8 cellular contexts compared by ENCODE assay signal in genomic region chr6:131807644-131808459, GRCh38. TPM values are rescaled to one million over a fixed set of nuclear protein-coding genes. Genes with fewer than 3 reads are reported as not detected.
DNase-seq lines count a peak whose midpoint lies in the region; ATAC-seq, FAIRE-seq and TF ChIP-seq lines count a peak whose summit lies in the region.

ENPP1 (plus strand) TSS chr6:131808020; CDS start chr6:131808036, 16 bp downstream.

- H3K9ac ChIP-seq in HepG2 (ENCODE audit: insufficient read depth, low read depth, low read length), result peak within 1 kb of the TSS; percentile 88

- H3K27me3 ChIP-seq in HepG2 (ENCODE audit: control insufficient read depth in 1 of 2, insufficient read depth in 2 of 2, low read length in 2 of 2), result no peaks in the 10 kb centered on the region; a peak in 1 of 5 replicates

- in situ Hi-C loops in HepG2 (cut with HindIII; ENCODE audit: extremely low pct_ligation_motif_present, low pct_unique_long_range_greater_than_20kb), result no loop called here

- peak; percentile 83 for TF ChIP-seq CTCF in HepG2 (CRISPR knock-in tag; IDR thresholded peaks at IDR 0.05)

- TF ChIP-seq POLR2A in GM12891 (IDR thresholded peaks at IDR 0.05; ENCODE audit: low read depth, low read length), result no peak
- TF ChIP-seq POLR2A in HepG2 (IDR thresholded peaks at IDR 0.05; ENCODE audit: insufficient read depth in 1 of 2, low read depth in 2 of 2, low read length in 2 of 2), result peak; percentile 43 to 84; a peak in 3 of 4 replicates

- peaks cover 44% of the 10 kb centered on the region for H3K79me2 ChIP-seq in HepG2 (ENCODE audit: insufficient read depth, low read length)

- peak within 1 kb of the TSS; percentile 69 for H2AFZ ChIP-seq in HepG2 (ENCODE audit: low read length)

- H3K4me1 ChIP-seq in HepG2 (ENCODE audit: insufficient read depth, low read length), result peaks cover 72% of the 10 kb centered on the region

- H4K20me1 ChIP-seq in HepG2 (ENCODE audit: insufficient read depth, low read length), result 0 out of 2 replicates have a peak, but pooled peaks cover 3% of the 10 kb centered on the region

- TF ChIP-seq EP300 in HepG2 (IDR thresholded peaks at IDR 0.05; ENCODE audit: low read depth in 2 of 2, low read length in 2 of 2) (no peak), HepG2 (CRISPR knock-in tag; IDR thresholded peaks at IDR 0.05; ENCODE audit: borderline replicate concordance) (no peak)

- peak; percentile 72 for ATAC-seq in HG02852 (IDR thresholded peaks at IDR 0.05; ENCODE audit: unreplicated experiment)
- peak; percentile 93 for ATAC-seq in HepG2

- FAIRE-seq in GM12891 (lab: Jason Lieb, UNC) (no peak), HepG2 (lab: Jason Lieb, UNC) (no peak)

- no peaks in the 10 kb centered on the region for H3K9me3 ChIP-seq in HepG2 (ENCODE audit: low read length)

- TF ChIP-seq RAD21 in HepG2 (CRISPR knock-in tag; IDR thresholded peaks at IDR 0.05), result peak; percentile 71

- POLR2A ChIA-PET in HepG2 (lab: Yijun Ruan, JAX), result interaction anchor here (0.7 to 3.1 kb wide), 8 partner anchors 16 to 180 kb away, joined by 3 to 25 read pairs (median 5); partner anchors contain the start of gene MED23

- no TSS peak for BruUV-seq in HepG2 (replicated peaks; lab: Mats Ljungman, UMichigan)

- peak within 1 kb of the TSS; percentile 71 to 94 (median 91) for H3K4me3 ChIP-seq in HepG2 (replicated peaks in 1 of 3; ENCODE audit: insufficient read depth in 1 of 3, low read depth in 2 of 3, low read length in 3 of 3)

- 0 out of 5 replicates have a peak, but pooled peaks cover 0 to 1% of the 10 kb centered on the region in 2 experiments for H3K36me3 ChIP-seq in HepG2 (replicated peaks in 1 of 2; ENCODE audit: control insufficient read depth in 1 of 2, insufficient read depth in 2 of 2, low read length in 2 of 2)

- CTCF ChIA-PET in HepG2 (lab: Yijun Ruan, JAX; ENCODE audit: low intra/inter-chr PET ratio, low total read pairs), result interaction anchor here (1.1 to 3.0 kb wide), 2 partner anchors 16 to 113 kb away, joined by 5 to 18 read pairs; no protein-coding TSS in a partner anchor

- intact Hi-C loops in HepG2 (cut with micrococcal nuclease; ENCODE audit: unreplicated experiment), result loop anchor here (1.0 to 10.0 kb wide), 6 partner anchors 27 to 111 kb away; no protein-coding TSS in a partner anchor

- 2% methylated on average over 39 of the region's 99 CpGs for WGBS in HepG2 (ENCODE audit: low lambda C conversion rate)

- peak within 1 kb of the TSS; percentile 70 for H3K27ac ChIP-seq in HepG2 (ENCODE audit: extremely low read length, insufficient read depth, low read length)

- peak; percentile 24 for DNase-seq in GM12891 (ENCODE audit: insufficient read length, low spot score)
- peak; percentile 10 for DNase-seq in NCI-H510A treated with DMSO at 0.1 percent for 48 hours (lab: John Stamatoyannopoulos, UW)
- DNase-seq in activated CD4-positive, alpha-beta T cell treated with anti-CD3 and anti-CD28 coated beads, Interleukin-2, amount 50 U/mL, for 24 hours (ENCODE audit: low read depth in 1 of 2, low spot score in 1 of 2), result peak; percentile 4 to 5
- peak; percentile 55 for DNase-seq in dermis blood vessel endothelial cell
- DNase-seq in HepG2 (ENCODE audit: low spot score), result peak; percentile 71
- peak; percentile 23 to 29 for DNase-seq in stimulated activated CD4-positive, alpha-beta T cell treated with anti-CD3 and anti-CD28 coated beads, Interleukin-2, amount 100 ng/mL, for 48 hours
- DNase-seq in NCI-H1694 (lab: John Stamatoyannopoulos, UW), result no peak

- H3K4me2 ChIP-seq in HepG2 (ENCODE audit: low read depth, low read length), result peak within 1 kb of the TSS; percentile 99

TF ChIP-seq in GM12891, 5 proteins besides CTCF, POLR2A, EP300 and RAD21:
- TF ChIP-seq PAX5 (IDR thresholded peaks at IDR 0.05; ENCODE audit: insufficient read depth, low read length, severe bottlenecking) (no peak), TAF1 (IDR thresholded peaks at IDR 0.05; ENCODE audit: low read depth, low read length) (no peak), SPI1 (IDR thresholded peaks at IDR 0.05; ENCODE audit: low read depth, low read length) (no peak), POLR2AphosphoS5 (IDR thresholded peaks at IDR 0.05; ENCODE audit: low read depth, low read length) (no peak), POU2F2 (IDR thresholded peaks at IDR 0.05; ENCODE audit: low read depth, low read length) (no peak)

TF ChIP-seq in HepG2, 621 proteins besides CTCF, POLR2A, EP300 and RAD21 (continues in another document):
- TF ChIP-seq RFXANK (CRISPR knock-in tag; IDR thresholded peaks at IDR 0.05) (no peak), IKZF5 (CRISPR knock-in tag; IDR thresholded peaks at IDR 0.05) (no peak), SP5 (CRISPR knock-in tag; IDR thresholded peaks at IDR 0.05; ENCODE audit: borderline replicate concordance, low read depth) (peak; percentile 55), ZBTB10 (CRISPR knock-in tag; IDR thresholded peaks at IDR 0.05; ENCODE audit: borderline replicate concordance) (peak; percentile 23; the same call in 1 of the 2 replicates), AGO2 (optimal IDR thresholded peaks at IDR 0.05; ENCODE audit: low read depth, low read length) (peak; percentile 88), ATAD3A (CRISPR knock-in tag; IDR thresholded peaks at IDR 0.05) (no peak), ZFX (CRISPR knock-in tag; IDR thresholded peaks at IDR 0.05; ENCODE audit: low read depth) (no peak; the same call in none of the 2 replicates), ZNF775 (CRISPR knock-in tag; IDR thresholded peaks at IDR 0.05; ENCODE audit: borderline replicate concordance) (no peak), CBFB (CRISPR knock-in tag; IDR thresholded peaks at IDR 0.05) (0 out of 2 replicates have a peak, but pooled peaks have one; percentile 45), CBX1 (IDR thresholded peaks at IDR 0.05; ENCODE audit: low read depth) (no peak), CCDC6 (CRISPR knock-in tag; IDR thresholded peaks at IDR 0.05) (peak; percentile 60; the same call in 1 of the 2 replicates), ZNF224 (CRISPR knock-in tag; IDR thresholded peaks at IDR 0.05) (no peak; the same call in 1 of the 2 replicates), MYNN (CRISPR knock-in tag; IDR thresholded peaks at IDR 0.05; ENCODE audit: low read depth) (0 out of 2 replicates have a peak, but pooled peaks have one; percentile 71), SALL1 (CRISPR knock-in tag; IDR thresholded peaks at IDR 0.05) (peak; percentile 69), ARNT (IDR thresholded peaks at IDR 0.05) (no peak), MEIS2 (CRISPR knock-in tag; IDR thresholded peaks at IDR 0.05) (peak; percentile 47; the same call in 1 of the 2 replicates)

RNA-seq across cellular contexts. Expression of gene ENPP1, which starts in this region (rescaled TPM):
- not detected for polyA plus RNA-seq in GM12891 (2012; ENCODE audit: low read depth, missing spikeins)
- total RNA-seq in dermis blood vessel endothelial cell, result 0.34 and 0.98 TPM in 2 replicates
- 45.8 and 56.5 TPM in 2 replicates for total RNA-seq in HepG2 (2016; rRNA removed; fragmentation: Illumina TruSeq; extraction: Trizol)
- total RNA-seq in HepG2 (2016; cell fraction: cytosol; rRNA removed; fragmentation: Illumina TruSeq; extraction: Trizol; ENCODE audit: low read depth), result 10.1 and 11.5 TPM in 2 replicates
- 42.4 and 56.4 TPM in 2 replicates for total RNA-seq in HepG2 (2016; cell fraction: insoluble cytoplasmic fraction; rRNA removed; fragmentation: Illumina TruSeq; extraction: Trizol)
- total RNA-seq in HepG2 (2016; cell fraction: membrane; rRNA removed; fragmentation: Illumina TruSeq; extraction: Trizol), result 25.5 and 30.0 TPM in 2 replicates
- total RNA-seq in HepG2 (2016; cell fraction: nucleus; rRNA removed; fragmentation: Illumina TruSeq; extraction: Trizol), result 64.8 and 75.0 TPM in 2 replicates
- polyA plus RNA-seq in HepG2 (2011; rRNA removed), result 108 and 160 TPM in 2 replicates
- polyA plus RNA-seq in HepG2 (2011; cell fraction: cytosol; rRNA removed), result 44.8 and 69.4 TPM in 2 replicates
- 68.4 and 74.0 TPM in 2 replicates for polyA plus RNA-seq in HepG2 (2011; cell fraction: nucleus; rRNA removed)
- 78.0 and 114 TPM in 2 replicates for polyA plus RNA-seq in HepG2 (2012)
- 4.9 and 5.0 TPM in 2 replicates for polyA plus RNA-seq in HepG2 (2016; cell fraction: cytosol; fragmentation: Illumina TruSeq; extraction: Trizol; ENCODE audit: low read depth)
- polyA plus RNA-seq in HepG2 (2016; cell fraction: insoluble cytoplasmic fraction; fragmentation: Illumina TruSeq; extraction: Trizol; ENCODE audit: low read depth), result 31.1 and 31.2 TPM in 2 replicates
- polyA plus RNA-seq in HepG2 (2016; cell fraction: membrane; fragmentation: Illumina TruSeq; extraction: Trizol; ENCODE audit: low read depth), result 16.0 and 17.5 TPM in 2 replicates
- polyA plus RNA-seq in HepG2 (2016; cell fraction: nucleus; fragmentation: Illumina TruSeq; extraction: Trizol; ENCODE audit: insufficient read depth, low read depth), result 60.5 and 63.3 TPM in 2 replicates
- 0.54 and 87.5 TPM in 2 replicates for polyA minus RNA-seq in HepG2 (2011; rRNA and poly(A)+ RNA removed; ENCODE audit: low replicate concordance)
- polyA minus RNA-seq in HepG2 (2011; cell fraction: cytosol; rRNA and poly(A)+ RNA removed), result 133 and 175 TPM in 2 replicates
- 269 and 305 TPM in 2 replicates for polyA minus RNA-seq in HepG2 (2011; cell fraction: nucleus; rRNA and poly(A)+ RNA removed)

Comparison
In these comparisons a context has a peak if more than half of its experiments do, and no peak if none do; other contexts are left out.
1. Peak in DNase-seq in dermis blood vessel endothelial cell; RNA of the gene not detected or under 1 TPM.